ENCODE assay signal across 1 cellular context in the genomic region with DNA sequence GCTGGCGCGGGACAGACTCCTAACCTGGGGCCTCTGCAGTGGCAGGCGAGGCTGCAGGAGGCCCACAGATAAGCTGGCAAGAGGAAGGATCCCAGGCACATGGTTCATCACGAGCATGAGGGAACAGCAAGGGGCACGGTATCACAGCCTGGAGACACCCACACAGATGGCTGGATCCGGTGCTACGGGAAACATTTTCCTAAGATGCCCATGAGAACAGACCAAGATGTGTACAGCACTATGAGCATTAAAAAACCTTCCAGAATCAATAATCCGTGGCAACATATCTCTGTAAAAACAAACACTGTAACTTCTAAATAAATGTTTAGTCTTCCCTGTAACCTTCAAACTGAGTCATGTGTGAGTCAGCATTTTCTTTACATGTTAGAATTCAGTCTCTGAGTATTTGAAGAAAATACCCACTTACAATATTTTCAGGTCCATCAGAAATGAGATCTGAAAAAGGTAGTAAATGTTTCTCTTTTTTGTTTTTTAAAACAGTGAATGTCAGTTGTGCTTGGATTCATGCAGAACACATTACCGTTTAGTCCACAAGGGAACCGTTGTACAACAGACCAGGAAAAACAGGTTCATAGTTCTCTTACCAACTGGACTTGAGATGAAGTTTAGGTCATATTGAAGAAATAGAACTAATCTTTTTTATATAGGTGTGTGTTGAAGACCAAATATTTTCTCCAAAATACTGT.
A peak's percentile ranks its signal among the peaks of the same experiment; 100 is the strongest.
TF ChIP-seq lines count a peak whose summit lies in the region.

No MANE protein-coding gene starts in this region.

TF ChIP-seq in IMR-90, 13 proteins besides CTCF, POLR2A, EP300 and RAD21 (continued from another document):
- peak; percentile 97 for TF ChIP-seq NFE2L2 (IDR thresholded peaks at IDR 0.05; ENCODE audit: low read depth, low read length)
- no peak for TF ChIP-seq RFX5 (IDR thresholded peaks at IDR 0.05; ENCODE audit: low read depth, low read length)
- TF ChIP-seq CEBPB (IDR thresholded peaks at IDR 0.05; ENCODE audit: low read depth, low read length): peak; percentile 11; the same call in 1 of the 2 replicates
- TF ChIP-seq, protein P1, sequence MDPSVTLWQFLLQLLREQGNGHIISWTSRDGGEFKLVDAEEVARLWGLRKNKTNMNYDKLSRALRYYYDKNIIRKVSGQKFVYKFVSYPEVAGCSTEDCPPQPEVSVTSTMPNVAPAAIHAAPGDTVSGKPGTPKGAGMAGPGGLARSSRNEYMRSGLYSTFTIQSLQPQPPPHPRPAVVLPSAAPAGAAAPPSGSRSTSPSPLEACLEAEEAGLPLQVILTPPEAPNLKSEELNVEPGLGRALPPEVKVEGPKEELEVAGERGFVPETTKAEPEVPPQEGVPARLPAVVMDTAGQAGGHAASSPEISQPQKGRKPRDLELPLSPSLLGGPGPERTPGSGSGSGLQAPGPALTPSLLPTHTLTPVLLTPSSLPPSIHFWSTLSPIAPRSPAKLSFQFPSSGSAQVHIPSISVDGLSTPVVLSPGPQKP (IDR thresholded peaks at IDR 0.05; ENCODE audit: borderline replicate concordance, low read depth, low read length): no peak
- TF ChIP-seq FOS (IDR thresholded peaks at IDR 0.05; ENCODE audit: low read depth, low read length): peak; percentile 96
